Comparison of ENCODE assay signal across 30 cellular contexts in genomic region chr6:29528300-29528931, GRCh38. TPM values are rescaled to one million over a fixed set of nuclear protein-coding genes. Genes with fewer than 3 reads are reported as not detected.
DNase-seq lines count a peak whose midpoint lies in the region; ATAC-seq, FAIRE-seq and TF ChIP-seq lines count a peak whose summit lies in the region.
"Had no signal": no experiment of that assay in that cellular context is flagged by ENCODE, and none has a peak within 500 bp of the region (broad histone marks: within the 10 kb centered on the region; RNA-seq: fewer than 3 reads in every experiment).

No MANE protein-coding gene starts in this region.

- no peaks in the 10 kb centered on the region for H3K27me3 ChIP-seq in bronchial epithelial cell (ENCODE audit: control insufficient read depth, insufficient read depth, low read length)
- H3K27me3 ChIP-seq: BLaER1 treated with 17β-estradiol and CSF1 and Interleukin-3, amounts not matched to agents 10 nM and 100 nM; MG63; SJCRH30 had no signal

- FAIRE-seq in bronchial epithelial cell (lab: Jason Lieb, UNC), result peak; percentile 32
- FAIRE-seq: A549, D721Med, HTR-8/SVneo had no signal

- intact Hi-C loops in posterior vena cava (cut with DNase I), result no loop called here

- no peak for TF ChIP-seq CTCF in bronchial epithelial cell (IDR thresholded peaks at IDR 0.05; ENCODE audit: insufficient read depth, low read length, severe bottlenecking)

- peak; percentile 55 for ATAC-seq in left lobe of liver
- ATAC-seq: A549, PC-3, Right ventricle myocardium inferior, SK-N-SH treated with all-trans-retinoic acid at 6 μM for 48 hours had no signal

- H3K4me3 ChIP-seq in bronchial epithelial cell (ENCODE audit: low read depth, low read length), result no peak overlapping the region
- H3K4me3 ChIP-seq: A549; BLaER1 treated with 17β-estradiol and CSF1 and Interleukin-3, amounts not matched to agents 10 nM and 100 nM; MG63; SJCRH30 had no signal

- no peaks in the 10 kb centered on the region for H3K36me3 ChIP-seq in bronchial epithelial cell (ENCODE audit: control insufficient read depth, insufficient read depth, low read length)
- H3K36me3 ChIP-seq: BLaER1 treated with 17β-estradiol and CSF1 and Interleukin-3, amounts not matched to agents 10 nM and 100 nM; MG63; SJCRH30 had no signal

- DNase-seq in bronchial epithelial cell (ENCODE audit: low read depth) (no peak), left lobe of liver (ENCODE audit: low spot score) (no peak), posterior vena cava (ENCODE audit: low spot score) (peak; percentile 40), DMS53 treated with DMSO at 0.1 percent for 48 hours (lab: John Stamatoyannopoulos, UW; ENCODE audit: unreplicated experiment) (no peak), amniotic stem cell (lab: John Stamatoyannopoulos, UW) (no peak)
- DNase-seq: AML-193; CD4-positive, alpha-beta T cell; GOT3; HCEC 1CT; IMR-90; KG1; MG63; NCI-H1105 treated with DMSO at 0.1 percent for 48 hours; NCI-H146; NCI-H1930; NCI-H2107; NCI-H446; NCI-H524 treated with DMSO at 0.1 percent for 48 hours; NCI-H774; PC-3; SJCRH30 had no signal

RNA-seq across cellular contexts. Expression of gene UBD, which starts 31.1 kb away (rescaled TPM):
- total RNA-seq in bronchial epithelial cell, result not detected in 2 replicates
- 0.93 TPM for total RNA-seq in left lobe of liver
- total RNA-seq in posterior vena cava, result under 1 TPM in 1 of 2 donors, not detected in 1; 0.24 TPM
- total RNA-seq: CD4-positive, alpha-beta T cell; IMR-90; PC-3; Right ventricle myocardium inferior; RPMI7951; SJCRH30 had no signal

RNA-seq across cellular contexts. Expression of gene MAS1L, which starts 40.7 kb away (rescaled TPM):
- not detected in 2 replicates for total RNA-seq in bronchial epithelial cell
- total RNA-seq in left lobe of liver, result not detected
- total RNA-seq in posterior vena cava, result not detected
- total RNA-seq: CD4-positive, alpha-beta T cell; Daoy; G401; IMR-90; PC-3; Right ventricle myocardium inferior; RPMI7951; SJCRH30 had no signal

RNA-seq across cellular contexts. Expression of gene OR2H2, which starts 56.5 kb away (rescaled TPM):
- total RNA-seq in bronchial epithelial cell (not detected in 2 replicates), left lobe of liver (not detected), posterior vena cava (not detected)
- total RNA-seq: CD4-positive, alpha-beta T cell; Daoy; G401; IMR-90; PC-3; Right ventricle myocardium inferior; RPMI7951; SJCRH30 had no signal
